12 cellular contexts compared by ENCODE assay signal in the genomic region with DNA sequence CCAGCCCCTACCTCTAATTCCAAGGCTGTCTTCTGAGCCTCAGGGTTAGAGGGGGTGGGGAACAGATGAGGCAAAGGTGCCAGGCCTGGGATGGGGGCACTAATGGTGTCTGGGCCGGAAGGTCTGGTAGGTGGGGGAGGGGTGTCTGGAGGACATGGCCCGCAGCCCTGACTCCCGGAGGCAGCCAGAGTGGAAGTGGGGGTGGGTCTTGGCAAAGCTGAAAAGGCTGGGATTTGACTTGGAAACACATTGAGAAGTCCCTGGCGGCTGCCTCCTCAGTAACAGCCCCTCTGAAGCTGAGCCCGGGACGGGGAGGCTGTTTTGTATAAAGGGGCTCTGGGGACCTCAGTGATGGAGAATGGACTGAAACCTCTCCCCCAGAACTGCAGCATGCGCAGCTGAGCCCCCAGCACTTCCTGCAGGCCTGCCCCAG. TPM values are rescaled to one million over a fixed set of nuclear protein-coding genes. Genes with fewer than 3 reads are reported as not detected.
DNase-seq lines count a peak whose midpoint lies in the region; TF ChIP-seq lines count a peak whose summit lies in the region.
"Had no signal": no experiment of that assay in that cellular context is flagged by ENCODE, and none has a peak within 500 bp of the region (broad histone marks: within the 10 kb centered on the region; RNA-seq: fewer than 3 reads in every experiment).

No MANE protein-coding gene starts in this region.

- H3K4me3 ChIP-seq in colonic mucosa (no peak overlapping the region), sigmoid colon (no peak overlapping the region)
- H3K4me3 ChIP-seq: tibial nerve had no signal

- no peak for TF ChIP-seq POLR2A in sigmoid colon (IDR thresholded peaks at IDR 0.05)

- 40 to 57% methylated on average over 7 of the region's 7 CpGs for WGBS in sigmoid colon, 2 donors

- H3K27me3 ChIP-seq in colonic mucosa (no peaks in the 10 kb centered on the region), sigmoid colon (no peaks in the 10 kb centered on the region)
- H3K27me3 ChIP-seq: tibial nerve had no signal

- no peak for TF ChIP-seq CTCF in colonic mucosa (IDR thresholded peaks at IDR 0.05)
- TF ChIP-seq CTCF in sigmoid colon (IDR thresholded peaks at IDR 0.05): no peak

- H3K9ac ChIP-seq in colonic mucosa (ENCODE audit: low read depth in 2 of 2, low read length in 2 of 2): peak overlapping the region; percentile 56 to 74

- H3K27ac ChIP-seq in colonic mucosa: peak overlapping the region; percentile 22
- peak overlapping the region in 3 of 4 donors; percentile 23 to 67 (median 49) for H3K27ac ChIP-seq in sigmoid colon

- TF ChIP-seq EP300 in sigmoid colon (IDR thresholded peaks at IDR 0.05): no peak

- H3K4me1 ChIP-seq in colonic mucosa (peaks cover 5% of the 10 kb centered on the region), sigmoid colon (peaks cover 0 to 31% (median 16%) of the 10 kb centered on the region in 4 donors)

- DNase-seq in ELF-1 (ENCODE audit: low read depth, low spot score) (peak; percentile 85), colonic mucosa (no peak), left kidney (ENCODE audit: low read depth, low spot score) (peak; percentile 78), sigmoid colon (peak; percentile 73), AG08395 (ENCODE audit: low spot score) (no peak), NOMO-1 treated with DMSO at 0.1 percent for 48 hours (lab: John Stamatoyannopoulos, UW; ENCODE audit: unreplicated experiment) (no peak), iPS-NIHi11 (ENCODE audit: low spot score) (no peak), GM19238 (ENCODE audit: insufficient read length, low spot score) (no peak)
- DNase-seq: MV-4-11, NCI-H510A treated with DMSO at 0.1 percent for 48 hours, RPMI8226 had no signal

- H3K9me3 ChIP-seq in colonic mucosa (no peaks in the 10 kb centered on the region), sigmoid colon (no peaks in the 10 kb centered on the region)
- H3K9me3 ChIP-seq: tibial nerve had no signal

- intact Hi-C loops in colonic mucosa (cut with DNase I) (no loop called here), sigmoid colon (cut with DNase I) (loop anchor here (1.0 kb wide), 1 partner anchor 66 kb away; no protein-coding TSS in a partner anchor)

- H3K36me3 ChIP-seq in colonic mucosa (no peaks in the 10 kb centered on the region), sigmoid colon (no peaks in the 10 kb centered on the region)
- H3K36me3 ChIP-seq: tibial nerve had no signal

RNA-seq across cellular contexts. Expression of a gene that starts 49.5 kb away (rescaled TPM):
- total RNA-seq in colonic mucosa (10 to 100 TPM; 32.4 to 62.9 TPM), sigmoid colon (10 to 100 TPM in 2 of 4 donors, 1 to 10 TPM in 2; 7.1 to 23.5 (median 11.1) TPM)
- polyA plus RNA-seq in sigmoid colon: 10 to 100 TPM; 18.6 to 30.1 (median 28.9) TPM

Comparison
In these comparisons a context has a peak if more than half of its experiments do, and no peak if none do; other contexts are left out.
1. DNase-seq: peak in ELF-1 (single experiment), left kidney (single experiment) and sigmoid colon (single experiment); none in colonic mucosa (single experiment), AG08395 (single experiment), NOMO-1 treated with DMSO at 0.1 percent for 48 hours (single experiment), iPS-NIHi11 (single experiment) and GM19238 (single experiment).